ENCODE assay signal across 18 cellular contexts in the genomic region with DNA sequence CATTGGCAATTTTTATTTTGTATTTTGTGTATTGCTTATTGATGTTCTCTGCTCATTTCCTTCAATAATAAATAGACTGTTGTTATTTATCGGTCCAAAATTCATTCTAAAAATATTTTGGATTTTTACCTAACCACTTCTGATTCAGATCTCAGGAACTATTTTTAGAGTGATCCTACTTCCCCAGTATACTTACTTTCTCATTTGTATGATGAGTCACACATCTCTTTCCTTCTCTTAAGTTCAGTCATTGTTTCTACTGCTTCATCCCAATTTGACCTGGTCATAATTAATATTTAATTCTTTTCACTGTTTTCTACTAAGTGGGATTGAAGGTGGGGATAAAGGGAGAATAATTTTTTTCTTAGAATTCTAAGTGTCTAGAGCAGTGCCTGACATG.
DNase-seq lines count a peak whose midpoint lies in the region; ATAC-seq, FAIRE-seq and TF ChIP-seq lines count a peak whose summit lies in the region.
"Had no signal": no experiment of that assay in that cellular context is flagged by ENCODE, and none has a peak within 500 bp of the region (broad histone marks: within the 10 kb centered on the region; RNA-seq: fewer than 3 reads in every experiment).

No MANE protein-coding gene starts in this region.

- peak overlapping the region; percentile 87 for H3K27ac Mint-ChIP-seq in astrocyte (ENCODE audit: unreplicated experiment)
- H3K27ac Mint-ChIP-seq in stimulated activated memory B cell treated with anti-CD40 and anti-IgM and Interleukin-4, amounts not matched to agents 10 μg/mL and 1 μg/mL and 100 μg/mL, for 72 hours: no peak overlapping the region
- H3K27ac Mint-ChIP-seq: activated naive CD4-positive, alpha-beta T cell treated with anti-CD3 and anti-CD28 coated beads for 36 hours; immature natural killer cell had no signal

- no peak for TF ChIP-seq EP300 in transverse colon (IDR thresholded peaks at IDR 0.05; ENCODE audit: low read depth)

- peaks cover 15% of the 10 kb centered on the region for H3K4me1 ChIP-seq in astrocyte (ENCODE audit: insufficient read depth, low read length)
- H3K4me1 ChIP-seq in foreskin keratinocyte: peaks cover 10% of the 10 kb centered on the region
- H3K4me1 ChIP-seq in left lung: no peaks in the 10 kb centered on the region
- peaks cover 0 to 13% (median 2%) of the 10 kb centered on the region in 4 donors for H3K4me1 ChIP-seq in transverse colon
- H3K4me1 ChIP-seq: prostate gland had no signal

- H3K79me2 ChIP-seq in astrocyte (ENCODE audit: insufficient read depth, low read length): peaks cover 3% of the 10 kb centered on the region

- peaks cover 2% of the 10 kb centered on the region for H3K9me3 ChIP-seq in astrocyte (ENCODE audit: insufficient read depth, low read depth, low read length)
- H3K9me3 ChIP-seq in left lung: peaks cover 0 to 31% of the 10 kb centered on the region in 2 donors
- H3K9me3 ChIP-seq in transverse colon: peaks cover 10 to 11% of the 10 kb centered on the region in 2 donors
- H3K9me3 ChIP-seq: prostate gland had no signal

- H3K36me3 Mint-ChIP-seq in astrocyte (ENCODE audit: low read depth, unreplicated experiment): peaks cover 12% of the 10 kb centered on the region
- peaks cover 63% of the 10 kb centered on the region for H3K36me3 Mint-ChIP-seq in stimulated activated memory B cell treated with anti-CD40 and anti-IgM and Interleukin-4, amounts not matched to agents 10 μg/mL and 1 μg/mL and 100 μg/mL, for 72 hours

- peaks cover 8% of the 10 kb centered on the region for H3K9me3 Mint-ChIP-seq in astrocyte (ENCODE audit: unreplicated experiment)
- peaks cover 15% of the 10 kb centered on the region for H3K9me3 Mint-ChIP-seq in stimulated activated memory B cell treated with anti-CD40 and anti-IgM and Interleukin-4, amounts not matched to agents 10 μg/mL and 1 μg/mL and 100 μg/mL, for 72 hours

- no peak for TF ChIP-seq POLR2A in transverse colon (IDR thresholded peaks at IDR 0.05)

- TF ChIP-seq CTCF in AG10803 (conservative IDR thresholded peaks at IDR 0.05; ENCODE audit: low read length) (no peak), astrocyte (IDR thresholded peaks at IDR 0.05; ENCODE audit: insufficient read depth, low read depth, low read length) (no peak), foreskin keratinocyte (conservative IDR thresholded peaks at IDR 0.05) (no peak), left lung (IDR thresholded peaks at IDR 0.05) (no peak), transverse colon (IDR thresholded peaks at IDR 0.05) (no peak)

- peak overlapping the region; percentile 44 for H3K4me2 ChIP-seq in astrocyte (ENCODE audit: low read length)

- DNase-seq in AG10803 (ENCODE audit: low read depth) (peak; percentile 64), M059J (ENCODE audit: low read depth) (peak; percentile 57), astrocyte (ENCODE audit: low read depth) (peak; percentile 84), foreskin keratinocyte (peak; percentile 17 to 50), left lung (no peak), transverse colon (no peak)
- DNase-seq: activated naive CD4-positive, alpha-beta T cell treated with anti-CD3 and anti-CD28 coated beads for 36 hours; foreskin melanocyte; immature natural killer cell; NCI-H1105; NCI-H446; Right ventricle myocardium superior; stimulated activated CD4-positive, alpha-beta T cell treated with anti-CD3 and anti-CD28 coated beads, Interleukin-4, amount 100 ng/mL, for 4 hours; stimulated activated naive CD8-positive, alpha-beta T cell treated with anti-CD3 and anti-CD28 coated beads, Interleukin-15, Interleukin-2, amounts not matched to agents 100 U/mL and 50 U/mL, for 24 hours had no signal

- no peak for FAIRE-seq in astrocyte (lab: Jason Lieb, UNC)
- FAIRE-seq: GM12878 had no signal

- no peak overlapping the region for H2AFZ ChIP-seq in astrocyte (ENCODE audit: low read depth, low read length)

- peak; percentile 87 for ATAC-seq in foreskin keratinocyte
- no peak for ATAC-seq in left lung
- no peak for ATAC-seq in HG03442 (IDR thresholded peaks at IDR 0.05; ENCODE audit: unreplicated experiment)
- ATAC-seq in stimulated activated memory B cell treated with anti-CD40 and anti-IgM and Interleukin-4, amounts not matched to agents 10 μg/mL and 1 μg/mL and 100 μg/mL, for 72 hours: no peak
- ATAC-seq: GM12878; stimulated activated naive CD8-positive, alpha-beta T cell treated with anti-CD3 and anti-CD28 coated beads, Interleukin-15, Interleukin-2, amounts not matched to agents 100 U/mL and 50 U/mL, for 24 hours had no signal

- H3K4me1 Mint-ChIP-seq in astrocyte (ENCODE audit: low read depth, unreplicated experiment): peaks cover 18% of the 10 kb centered on the region
- peaks cover 4% of the 10 kb centered on the region for H3K4me1 Mint-ChIP-seq in stimulated activated memory B cell treated with anti-CD40 and anti-IgM and Interleukin-4, amounts not matched to agents 10 μg/mL and 1 μg/mL and 100 μg/mL, for 72 hours

- no peak overlapping the region for H3K9ac ChIP-seq in astrocyte (ENCODE audit: low read length)

- no peaks in the 10 kb centered on the region for H4K20me1 ChIP-seq in astrocyte (ENCODE audit: insufficient read depth, low read length)

- no peaks in the 10 kb centered on the region for H3K27me3 Mint-ChIP-seq in astrocyte (ENCODE audit: low read depth, unreplicated experiment)
- no peaks in the 10 kb centered on the region for H3K27me3 Mint-ChIP-seq in stimulated activated memory B cell treated with anti-CD40 and anti-IgM and Interleukin-4, amounts not matched to agents 10 μg/mL and 1 μg/mL and 100 μg/mL, for 72 hours

- in situ Hi-C loops in transverse colon (cut with MboI; ENCODE audit: low pct_ligation_motif_present in 1 of 4, low pct_unique_long_range_greater_than_20kb in 1 of 4, low sequenced_read_pairs in 3 of 4): no loop called here

- H3K4me3 ChIP-seq in AG10803 (ENCODE audit: low read length) (no peak overlapping the region), astrocyte (ENCODE audit: insufficient read depth, low read depth, low read length) (no peak overlapping the region), left lung (no peak overlapping the region), transverse colon (no peak overlapping the region)
- H3K4me3 ChIP-seq: GM12878, prostate gland had no signal

- H3K36me3 ChIP-seq in astrocyte (ENCODE audit: insufficient read depth, low read length) (peaks cover 2% of the 10 kb centered on the region), left lung (peaks cover 0 to 55% of the 10 kb centered on the region in 2 donors), transverse colon (peaks cover 0 to 18% (median 4%) of the 10 kb centered on the region in 4 donors)
- H3K36me3 ChIP-seq: prostate gland had no signal

- H3K4me3 Mint-ChIP-seq in astrocyte (ENCODE audit: unreplicated experiment): peak overlapping the region; percentile 63
- no peak overlapping the region for H3K4me3 Mint-ChIP-seq in stimulated activated memory B cell treated with anti-CD40 and anti-IgM and Interleukin-4, amounts not matched to agents 10 μg/mL and 1 μg/mL and 100 μg/mL, for 72 hours
- H3K4me3 Mint-ChIP-seq: activated naive CD4-positive, alpha-beta T cell treated with anti-CD3 and anti-CD28 coated beads for 36 hours; immature natural killer cell had no signal

- intact Hi-C loops in left lung (cut with DNase I) (no loop called here), transverse colon (cut with DNase I; ENCODE audit: low total_unique reads) (no loop called here)

- WGBS in transverse colon (ENCODE audit: low coverage in 1 of 2), 2 donors: 66 to 92% methylated on average over 1 of the region's 1 CpG

- H3K27ac ChIP-seq in astrocyte (ENCODE audit: low read depth, low read length) (peak overlapping the region; percentile 23), foreskin keratinocyte (no peak overlapping the region), left lung (no peak overlapping the region), transverse colon (no peak overlapping the region)
- H3K27ac ChIP-seq: prostate gland had no signal

- no peaks in the 10 kb centered on the region for H3K27me3 ChIP-seq in astrocyte (ENCODE audit: insufficient read depth, low read length)
- no peaks in the 10 kb centered on the region for H3K27me3 ChIP-seq in foreskin keratinocyte
- H3K27me3 ChIP-seq in left lung: no peaks in the 10 kb centered on the region
- H3K27me3 ChIP-seq in transverse colon: no peaks in the 10 kb centered on the region

Comparison
In these comparisons a context has a peak if more than half of its experiments do, and no peak if none do; other contexts are left out.
1. DNase-seq: peak in AG10803 (single experiment), M059J (single experiment), astrocyte (single experiment) and foreskin keratinocyte (2 of 2); none in left lung (0 of 2) and transverse colon (single experiment).